In the genomic region with DNA sequence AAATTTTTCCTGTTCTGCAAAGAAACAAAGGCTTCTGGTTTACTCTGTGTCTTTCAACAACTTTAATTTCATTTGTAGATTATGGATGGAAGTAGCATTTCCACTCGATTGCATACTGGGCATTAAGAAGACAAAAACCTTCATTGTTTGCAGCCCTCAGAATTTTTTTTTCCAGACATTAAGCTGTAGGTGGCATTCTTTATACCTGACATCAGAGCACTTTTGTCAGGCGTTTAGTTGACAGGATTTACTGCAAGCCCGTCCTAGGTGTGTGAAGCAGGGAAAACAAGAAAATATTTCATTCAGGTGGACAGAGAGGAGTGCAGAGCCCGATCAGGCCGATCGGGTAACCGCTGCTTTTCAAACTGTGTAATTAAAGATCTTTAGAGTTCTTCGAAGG, we compare ENCODE assay signal across 10 cellular contexts.
DNase-seq lines count a peak whose midpoint lies in the region; ATAC-seq and TF ChIP-seq lines count a peak whose summit lies in the region.
"Had no signal": no experiment of that assay in that cellular context is flagged by ENCODE, and none has a peak within 500 bp of the region (broad histone marks: within the 10 kb centered on the region; RNA-seq: fewer than 3 reads in every experiment).

No MANE protein-coding gene starts in this region.

- peak; percentile 11 for DNase-seq in mammary epithelial cell
- DNase-seq in breast epithelium (ENCODE audit: low spot score in 2 of 2) = no peak
- DNase-seq in SK-N-MC (ENCODE audit: low read depth, low spot score) = no peak
- DNase-seq in kidney tubule cell (ENCODE audit: low spot score) = peak; percentile 19
- DNase-seq in OCI-M2 (lab: John Stamatoyannopoulos, UW; ENCODE audit: unreplicated experiment) = no peak
- no peak for DNase-seq in NCI-H82 treated with DMSO at 0.1 percent for 48 hours (lab: John Stamatoyannopoulos, UW; ENCODE audit: unreplicated experiment)
- DNase-seq in GM20000 (ENCODE audit: low spot score) = no peak

- H3K4me2 ChIP-seq in mammary epithelial cell (ENCODE audit: insufficient read depth, low read depth, low read length) = no peak overlapping the region

- H3K36me3 ChIP-seq in mammary epithelial cell (ENCODE audit: insufficient read depth, low read length) (no peaks in the 10 kb centered on the region), breast epithelium (no peaks in the 10 kb centered on the region), SK-N-MC (ENCODE audit: insufficient read depth, low read length) (no peaks in the 10 kb centered on the region)
- H3K36me3 ChIP-seq: HAP-1 had no signal

- H3K27me3 ChIP-seq in mammary epithelial cell (ENCODE audit: insufficient read depth, low read length) = no peaks in the 10 kb centered on the region
- no peaks in the 10 kb centered on the region for H3K27me3 ChIP-seq in breast epithelium

- ATAC-seq in HG03565 (IDR thresholded peaks at IDR 0.05; ENCODE audit: unreplicated experiment) = no peak
- ATAC-seq: K562 had no signal

- dilution Hi-C loops in mammary epithelial cell (cut with HindIII; ENCODE audit: low sequenced_read_pairs) = no loop called here

- no peak for TF ChIP-seq POLR2A in breast epithelium (IDR thresholded peaks at IDR 0.05)

- H3K27ac ChIP-seq in mammary epithelial cell (ENCODE audit: insufficient read depth, low read depth, low read length) (no peak overlapping the region), breast epithelium (no peak overlapping the region), SK-N-MC (no peak overlapping the region)

- in situ Hi-C loops in mammary epithelial cell (cut with MboI; ENCODE audit: low sequenced_read_pairs in 2 of 2) = no loop called here

- H3K9me3 ChIP-seq in mammary epithelial cell (replicated peaks; ENCODE audit: insufficient read depth, low read length) (no peaks in the 10 kb centered on the region), breast epithelium (no peaks in the 10 kb centered on the region), SK-N-MC (ENCODE audit: low read depth, low read length) (no peaks in the 10 kb centered on the region)
- H3K9me3 ChIP-seq: HAP-1 had no signal

- no peak overlapping the region for H2AFZ ChIP-seq in mammary epithelial cell (ENCODE audit: low read depth, low read length)

- no peaks in the 10 kb centered on the region for H4K20me1 ChIP-seq in mammary epithelial cell (ENCODE audit: insufficient read depth, low read length)

- intact Hi-C loops in mammary epithelial cell (cut with micrococcal nuclease) = no loop called here
- intact Hi-C loops in breast epithelium (cut with DNase I; ENCODE audit: low total_unique reads) = no loop called here

- no peak overlapping the region for H3K4me3 ChIP-seq in mammary epithelial cell (replicated peaks in 1 of 3; ENCODE audit: insufficient read depth in 1 of 3, low read depth in 2 of 3, low read length in 3 of 3)
- H3K4me3 ChIP-seq in breast epithelium = no peak overlapping the region
- no peak overlapping the region for H3K4me3 ChIP-seq in SK-N-MC
- H3K4me3 ChIP-seq: HAP-1, K562 had no signal

- WGBS in mammary epithelial cell (ENCODE audit: low coverage, missing lambda C conversion rate) = 12% methylated on average over 8 of the region's 8 CpGs

- CTCF ChIA-PET in mammary epithelial cell (lab: Charles Lee; ENCODE audit: low non-redundant PET) = no interaction called here

- no TSS peak for BruUV-seq in mammary epithelial cell (replicated peaks; lab: Mats Ljungman, UMichigan)

- no peak overlapping the region for H3K9ac ChIP-seq in mammary epithelial cell (ENCODE audit: insufficient read depth, low read length)
- H3K9ac ChIP-seq in SK-N-MC (ENCODE audit: insufficient read length) = peak overlapping the region; percentile 40

- H3K4me1 ChIP-seq in mammary epithelial cell (ENCODE audit: insufficient read depth, low read length) (no peaks in the 10 kb centered on the region), breast epithelium (no peaks in the 10 kb centered on the region)

- no peak for TF ChIP-seq CTCF in mammary epithelial cell (conservative IDR thresholded peaks at IDR 0.05 in 1 of 2, IDR thresholded peaks at IDR 0.05 in 1 of 2; ENCODE audit: extremely low read depth in 1 of 2, insufficient read depth in 1 of 2, low read depth in 1 of 2, low read length in 2 of 2)
- no peak for TF ChIP-seq CTCF in breast epithelium (IDR thresholded peaks at IDR 0.05)
- TF ChIP-seq CTCF in GM20000 (IDR thresholded peaks at IDR 0.05; ENCODE audit: extremely low read depth, missing control alignments) = no peak

- no peaks in the 10 kb centered on the region for H3K79me2 ChIP-seq in mammary epithelial cell (ENCODE audit: insufficient read depth, low read length)

Comparison
In these comparisons a context has a peak if more than half of its experiments do, and no peak if none do; other contexts are left out.
1. DNase-seq: peak in mammary epithelial cell (single experiment) and kidney tubule cell (single experiment); none in breast epithelium (0 of 2), SK-N-MC (single experiment), OCI-M2 (single experiment), NCI-H82 treated with DMSO at 0.1 percent for 48 hours (single experiment) and GM20000 (single experiment).